9 cellular contexts compared by ENCODE assay signal in the genomic region with DNA sequence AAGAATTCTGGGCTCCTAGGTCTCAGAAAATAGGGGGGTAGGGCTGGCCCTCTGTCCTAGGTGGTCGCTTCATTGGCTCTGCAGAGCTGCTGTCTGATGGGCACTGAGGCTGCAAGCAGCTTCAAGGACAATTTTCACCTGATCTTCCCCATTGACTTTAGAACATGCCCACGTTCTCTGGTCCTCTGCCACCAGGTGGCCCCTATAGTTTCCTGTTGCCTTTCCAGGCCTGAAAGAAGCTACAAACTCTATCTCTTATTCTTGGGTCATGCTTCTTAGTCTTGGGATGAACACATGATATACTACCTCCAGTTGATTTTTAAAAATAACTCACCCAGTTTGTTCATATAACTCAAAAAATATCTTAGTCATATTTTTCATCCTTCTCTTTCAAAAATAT. TPM values are rescaled to one million over a fixed set of nuclear protein-coding genes. Genes with fewer than 3 reads are reported as not detected.
DNase-seq lines count a peak whose midpoint lies in the region; ATAC-seq, FAIRE-seq and TF ChIP-seq lines count a peak whose summit lies in the region.
"Had no signal": no experiment of that assay in that cellular context is flagged by ENCODE, and none has a peak within 500 bp of the region (broad histone marks: within the 10 kb centered on the region; RNA-seq: fewer than 3 reads in every experiment).

No MANE protein-coding gene starts in this region.

- DNase-seq in AG10803 (ENCODE audit: low read depth), result no peak
- DNase-seq in GM12891 (ENCODE audit: insufficient read length, low spot score), result peak; percentile 28
- DNase-seq in NOMO-1 (lab: John Stamatoyannopoulos, UW; ENCODE audit: unreplicated experiment in 2 of 2), result peak; percentile 16 to 66
- DNase-seq in activated naive CD4-positive, alpha-beta T cell treated with anti-CD3 and anti-CD28 coated beads, Interleukin-2, amount 10 ng/mL, durations not matched to agents 7 days and 5 days, result peak; percentile 59
- DNase-seq in left kidney (ENCODE audit: low read depth, low spot score), result peak; percentile 55
- DNase-seq in transverse colon, result peak; percentile 30
- no peak for DNase-seq in coronary artery (ENCODE audit: low spot score)

- peak; percentile 70 for FAIRE-seq in GM12891 (lab: Jason Lieb, UNC)

- H3K4me3 Mint-ChIP-seq in activated naive CD4-positive, alpha-beta T cell treated with anti-CD3 and anti-CD28 coated beads, Interleukin-2, amount 10 ng/mL, durations not matched to agents 7 days and 5 days, result no peak overlapping the region

- H3K4me1 Mint-ChIP-seq in activated naive CD4-positive, alpha-beta T cell treated with anti-CD3 and anti-CD28 coated beads, Interleukin-2, amount 10 ng/mL, durations not matched to agents 7 days and 5 days, result no peaks in the 10 kb centered on the region

- CTCF ChIA-PET in activated naive CD4-positive, alpha-beta T cell treated with anti-CD3 and anti-CD28 coated beads, Interleukin-2, amount 10 ng/mL, durations not matched to agents 7 days and 5 days (lab: Charles Lee), result interaction anchor here (1.0 kb wide), 2 partner anchors 12 to 20 kb away, joined by 3 to 4 read pairs; no protein-coding TSS in a partner anchor

- H3K4me1 ChIP-seq in transverse colon, result no peaks in the 10 kb centered on the region

- intact Hi-C loops in transverse colon (cut with DNase I; ENCODE audit: low total_unique reads), result loop anchor here (10.0 kb wide), 1 partner anchor 321 kb away; no protein-coding TSS in a partner anchor

- TF ChIP-seq EP300 in transverse colon (IDR thresholded peaks at IDR 0.05; ENCODE audit: low read depth), result no peak

- TF ChIP-seq CTCF in AG10803 (conservative IDR thresholded peaks at IDR 0.05; ENCODE audit: low read length) (peak; percentile 25), transverse colon (IDR thresholded peaks at IDR 0.05) (peak in 3 of 5 experiments; percentile 33 to 37 (median 34)), coronary artery (IDR thresholded peaks at IDR 0.05) (no peak)

- WGBS in transverse colon (ENCODE audit: low coverage in 1 of 2), 2 donors, result 39 to 41% methylated on average over 2 of the region's 2 CpGs

- no peaks in the 10 kb centered on the region for H3K27me3 ChIP-seq in transverse colon

- no peaks in the 10 kb centered on the region for H3K9me3 Mint-ChIP-seq in activated naive CD4-positive, alpha-beta T cell treated with anti-CD3 and anti-CD28 coated beads, Interleukin-2, amount 10 ng/mL, durations not matched to agents 7 days and 5 days

- no peaks in the 10 kb centered on the region for H3K36me3 ChIP-seq in transverse colon

- H3K4me3 ChIP-seq in AG10803 (ENCODE audit: low read length) (no peak overlapping the region), transverse colon (no peak overlapping the region), coronary artery (no peak overlapping the region)

- TF ChIP-seq POLR2A in GM12891 (IDR thresholded peaks at IDR 0.05; ENCODE audit: low read depth, low read length), result no peak
- no peak for TF ChIP-seq POLR2A in transverse colon (IDR thresholded peaks at IDR 0.05)

- no peak overlapping the region for H3K27ac Mint-ChIP-seq in activated naive CD4-positive, alpha-beta T cell treated with anti-CD3 and anti-CD28 coated beads, Interleukin-2, amount 10 ng/mL, durations not matched to agents 7 days and 5 days

- no peaks in the 10 kb centered on the region for H3K9me3 ChIP-seq in transverse colon

- in situ Hi-C loops in transverse colon (cut with MboI; ENCODE audit: low pct_ligation_motif_present in 1 of 4, low pct_unique_long_range_greater_than_20kb in 1 of 4, low sequenced_read_pairs in 3 of 4), result no loop called here

- H3K27me3 Mint-ChIP-seq in activated naive CD4-positive, alpha-beta T cell treated with anti-CD3 and anti-CD28 coated beads, Interleukin-2, amount 10 ng/mL, durations not matched to agents 7 days and 5 days, result peaks cover 13% of the 10 kb centered on the region

- H3K36me3 Mint-ChIP-seq in activated naive CD4-positive, alpha-beta T cell treated with anti-CD3 and anti-CD28 coated beads, Interleukin-2, amount 10 ng/mL, durations not matched to agents 7 days and 5 days, result no peaks in the 10 kb centered on the region

- no peak for ATAC-seq in GM18867 (IDR thresholded peaks at IDR 0.05; ENCODE audit: unreplicated experiment)

- H3K27ac ChIP-seq in transverse colon (no peak overlapping the region), coronary artery (no peak overlapping the region)

TF ChIP-seq in GM12891, 5 proteins besides CTCF, POLR2A, EP300 and RAD21:
- TF ChIP-seq PAX5 (IDR thresholded peaks at IDR 0.05; ENCODE audit: insufficient read depth, low read length, severe bottlenecking) (no peak), POLR2AphosphoS5 (IDR thresholded peaks at IDR 0.05; ENCODE audit: low read depth, low read length) (no peak), POU2F2 (IDR thresholded peaks at IDR 0.05; ENCODE audit: low read depth, low read length) (no peak), SPI1 (IDR thresholded peaks at IDR 0.05; ENCODE audit: low read depth, low read length) (no peak), TAF1 (IDR thresholded peaks at IDR 0.05; ENCODE audit: low read depth, low read length) (no peak)

RNA-seq across cellular contexts. Expression of gene SPZ1, which starts 26.3 kb away (rescaled TPM):
- not detected for polyA plus RNA-seq in GM12891 (2012; ENCODE audit: low read depth, missing spikeins)
- not detected for total RNA-seq in transverse colon
- polyA plus RNA-seq: esophagus had no signal

Comparison
In these comparisons a context has a peak if more than half of its experiments do, and no peak if none do; other contexts are left out.
1. DNase-seq: peak in GM12891 (single experiment), NOMO-1 (2 of 2), activated naive CD4-positive, alpha-beta T cell treated with anti-CD3 and anti-CD28 coated beads, Interleukin-2, amount 10 ng/mL, durations not matched to agents 7 days and 5 days (single experiment), left kidney (single experiment) and transverse colon (single experiment); none in AG10803 (single experiment) and coronary artery (single experiment).